ENCODE assay signal across 8 cellular contexts in the genomic region with DNA sequence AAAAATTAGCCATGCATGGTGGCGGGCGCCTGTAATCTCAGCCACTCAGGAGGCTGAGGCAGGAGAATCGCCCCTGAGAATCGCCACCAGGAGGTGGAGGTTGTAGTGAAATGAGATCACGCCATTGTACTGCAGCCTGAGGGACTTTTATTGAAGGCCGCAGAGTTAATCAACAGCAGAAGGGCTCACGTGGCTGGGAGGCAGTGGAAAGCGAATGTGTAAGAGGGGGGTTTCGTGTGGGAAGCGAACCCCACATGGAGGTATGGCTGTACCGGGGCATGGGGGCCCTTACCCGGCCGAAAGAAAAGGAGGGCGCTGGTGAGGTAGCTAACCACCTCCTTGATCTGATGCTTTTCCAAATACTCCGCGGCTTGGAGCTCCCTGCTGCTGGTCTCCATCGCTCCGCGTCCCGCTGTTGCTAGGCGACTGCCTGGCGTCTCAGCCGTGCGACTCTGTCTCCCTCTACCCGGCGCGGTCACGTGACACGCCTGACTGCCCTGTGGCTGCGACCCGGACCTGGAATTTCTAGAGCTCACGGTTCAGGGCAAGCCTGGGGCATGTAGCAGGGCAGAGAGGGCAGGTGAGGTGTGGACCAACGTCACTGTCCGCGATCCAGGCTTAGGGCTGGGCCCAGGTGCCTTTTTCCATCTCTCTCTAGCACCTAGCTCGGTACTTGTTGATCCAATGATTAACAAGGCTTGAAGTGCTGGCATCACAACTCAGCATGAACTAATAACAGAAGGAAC. TPM values are rescaled to one million over a fixed set of nuclear protein-coding genes. Genes with fewer than 3 reads are reported as not detected.
A peak's percentile ranks its signal among the peaks of the same experiment; 100 is the strongest.
DNase-seq lines count a peak whose midpoint lies in the region; ATAC-seq, FAIRE-seq and TF ChIP-seq lines count a peak whose summit lies in the region.
"Had no signal": no experiment of that assay in that cellular context is flagged by ENCODE, and none has a peak within 500 bp of the region (broad histone marks: within the 10 kb centered on the region; RNA-seq: fewer than 3 reads in every experiment).

A gene with protein sequence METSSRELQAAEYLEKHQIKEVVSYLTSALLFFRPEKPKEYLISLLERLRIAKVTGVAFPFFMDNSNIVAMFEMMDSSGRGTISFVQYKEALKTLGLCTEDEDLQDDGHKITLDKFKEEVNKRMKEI (minus strand): TSS at position 428 of the 746 bp plus-strand sequence. CDS start 30 bp downstream, at position 398.

- H3K9me3 ChIP-seq in thyroid gland: no peaks in the 10 kb centered on the region

- H3K4me1 ChIP-seq in thyroid gland: peaks cover 5 to 8% of the 10 kb centered on the region in 2 donors

- H3K27me3 ChIP-seq in thyroid gland: no peaks in the 10 kb centered on the region

- H3K36me3 Mint-ChIP-seq in activated T-helper 2 cell treated with anti-CD3 and anti-CD28 coated beads, Interferon-gamma antibody, Interleukin-2, Interleukin-4, amounts not matched to agents 10 μg/mL and 5 μg/mL and 100 μg/mL, durations not matched to agents 14 hours and 24 hours and 36 hours (ENCODE audit: low read depth): peaks cover 4% of the 10 kb centered on the region
- H3K36me3 Mint-ChIP-seq in neural crest cell (ENCODE audit: low read depth): no peaks in the 10 kb centered on the region

- intact Hi-C loops in activated T-helper 2 cell treated with anti-CD3 and anti-CD28 coated beads, Interferon-gamma antibody, Interleukin-2, Interleukin-4, amounts not matched to agents 10 μg/mL and 5 μg/mL and 100 μg/mL, durations not matched to agents 14 hours and 24 hours and 36 hours (cut with micrococcal nuclease): no loop called here
- intact Hi-C loops in thyroid gland (cut with DNase I): no loop called here

- H3K27ac Mint-ChIP-seq in activated T-helper 2 cell treated with anti-CD3 and anti-CD28 coated beads, Interferon-gamma antibody, Interleukin-2, Interleukin-4, amounts not matched to agents 10 μg/mL and 5 μg/mL and 100 μg/mL, durations not matched to agents 14 hours and 24 hours and 36 hours: no peak within 1 kb of the TSS
- H3K27ac Mint-ChIP-seq in neural crest cell (ENCODE audit: unreplicated experiment): peak within 1 kb of the TSS; percentile 92

- no peaks in the 10 kb centered on the region for H3K36me3 ChIP-seq in thyroid gland

- no peak for TF ChIP-seq POLR2A in thyroid gland (IDR thresholded peaks at IDR 0.05)

- no peaks in the 10 kb centered on the region for H3K27me3 Mint-ChIP-seq in activated T-helper 2 cell treated with anti-CD3 and anti-CD28 coated beads, Interferon-gamma antibody, Interleukin-2, Interleukin-4, amounts not matched to agents 10 μg/mL and 5 μg/mL and 100 μg/mL, durations not matched to agents 14 hours and 24 hours and 36 hours (ENCODE audit: low read depth)
- no peaks in the 10 kb centered on the region for H3K27me3 Mint-ChIP-seq in neural crest cell (ENCODE audit: low read depth)

- H3K4me1 Mint-ChIP-seq in activated T-helper 2 cell treated with anti-CD3 and anti-CD28 coated beads, Interferon-gamma antibody, Interleukin-2, Interleukin-4, amounts not matched to agents 10 μg/mL and 5 μg/mL and 100 μg/mL, durations not matched to agents 14 hours and 24 hours and 36 hours (ENCODE audit: low read depth): peaks cover 6% of the 10 kb centered on the region
- peaks cover 12% of the 10 kb centered on the region for H3K4me1 Mint-ChIP-seq in neural crest cell

- DNase-seq in NCI-H460 (ENCODE audit: extremely low read depth, low read depth) (peak; percentile 75), frontal cortex (ENCODE audit: low spot score in 2 of 2) (peak; percentile 75 to 77), neural crest cell (ENCODE audit: low read depth, low spot score) (peak; percentile 79), thyroid gland (peak; percentile 63 to 71)
- peak; percentile 56 for DNase-seq in activated T-helper 2 cell treated with anti-CD3 and anti-CD28 coated beads, Interferon-gamma antibody, Interleukin-2, Interleukin-4, amounts not matched to agents 10 μg/mL and 5 μg/mL and 100 μg/mL, durations not matched to agents 14 hours and 24 hours and 36 hours (ENCODE audit: low spot score)

- TF ChIP-seq CTCF in neural crest cell (conservative IDR thresholded peaks at IDR 0.05) (peak; percentile 40), thyroid gland (IDR thresholded peaks at IDR 0.05) (no peak)

- H3K9me3 Mint-ChIP-seq in activated T-helper 2 cell treated with anti-CD3 and anti-CD28 coated beads, Interferon-gamma antibody, Interleukin-2, Interleukin-4, amounts not matched to agents 10 μg/mL and 5 μg/mL and 100 μg/mL, durations not matched to agents 14 hours and 24 hours and 36 hours: peaks cover 15% of the 10 kb centered on the region
- H3K9me3 Mint-ChIP-seq in neural crest cell: no peaks in the 10 kb centered on the region

- ATAC-seq in GM18508 (IDR thresholded peaks at IDR 0.05; ENCODE audit: insufficient read depth, unreplicated experiment) (peak; percentile 78), HG02885 (IDR thresholded peaks at IDR 0.05; ENCODE audit: poor library complexity, unreplicated experiment) (peak; percentile 83)

- peak within 1 kb of the TSS; percentile 71 for H3K4me3 Mint-ChIP-seq in activated T-helper 2 cell treated with anti-CD3 and anti-CD28 coated beads, Interferon-gamma antibody, Interleukin-2, Interleukin-4, amounts not matched to agents 10 μg/mL and 5 μg/mL and 100 μg/mL, durations not matched to agents 14 hours and 24 hours and 36 hours (ENCODE audit: low read depth)
- H3K4me3 Mint-ChIP-seq in neural crest cell: peak within 1 kb of the TSS; percentile 75

- WGBS in thyroid gland, 2 donors: 10 to 18% methylated on average over 21 to 36 of the region's 36 CpGs

- FAIRE-seq in frontal cortex (lab: Jason Lieb, UNC): no peak

- no peak within 1 kb of the TSS for H3K27ac ChIP-seq in thyroid gland

- no peak within 1 kb of the TSS for H3K4me3 ChIP-seq in thyroid gland (replicated peaks in 1 of 3)

RNA-seq across cellular contexts. Expression of the gene that starts here (rescaled TPM):
- total RNA-seq in NCI-H460 (2014; rRNA removed; shearing (Covaris generic)): 2.9 and 3.6 TPM in 2 replicates
- 0.96 and 1.4 TPM in 2 replicates for polyA plus RNA-seq in NCI-H460 (2014; cell fraction: nucleus; rRNA removed)
- total RNA-seq in activated T-helper 2 cell treated with anti-CD3 and anti-CD28 coated beads, Interferon-gamma antibody, Interleukin-2, Interleukin-4, amounts not matched to agents 10 μg/mL and 5 μg/mL and 100 μg/mL, durations not matched to agents 14 hours and 24 hours and 36 hours: not detected in 2 replicates
- total RNA-seq in frontal cortex: 3.3 TPM
- 0.27 and 0.70 TPM in 2 replicates for total RNA-seq in neural crest cell
- total RNA-seq in thyroid gland: not detected
- total RNA-seq: glomerular endothelial cell had no signal

Comparison
In these comparisons a context has a peak if more than half of its experiments do, and no peak if none do; other contexts are left out.
1. Peak in DNase-seq in activated T-helper 2 cell treated with anti-CD3 and anti-CD28 coated beads, Interferon-gamma antibody, Interleukin-2, Interleukin-4, amounts not matched to agents 10 μg/mL and 5 μg/mL and 100 μg/mL, durations not matched to agents 14 hours and 24 hours and 36 hours; RNA of the gene not detected or under 1 TPM.
2. Peak in DNase-seq in neural crest cell; RNA of the gene not detected or under 1 TPM.
3. Peak in DNase-seq in thyroid gland; RNA of the gene not detected or under 1 TPM.